Comparison of ENCODE assay signal across 8 cellular contexts in the genomic region with DNA sequence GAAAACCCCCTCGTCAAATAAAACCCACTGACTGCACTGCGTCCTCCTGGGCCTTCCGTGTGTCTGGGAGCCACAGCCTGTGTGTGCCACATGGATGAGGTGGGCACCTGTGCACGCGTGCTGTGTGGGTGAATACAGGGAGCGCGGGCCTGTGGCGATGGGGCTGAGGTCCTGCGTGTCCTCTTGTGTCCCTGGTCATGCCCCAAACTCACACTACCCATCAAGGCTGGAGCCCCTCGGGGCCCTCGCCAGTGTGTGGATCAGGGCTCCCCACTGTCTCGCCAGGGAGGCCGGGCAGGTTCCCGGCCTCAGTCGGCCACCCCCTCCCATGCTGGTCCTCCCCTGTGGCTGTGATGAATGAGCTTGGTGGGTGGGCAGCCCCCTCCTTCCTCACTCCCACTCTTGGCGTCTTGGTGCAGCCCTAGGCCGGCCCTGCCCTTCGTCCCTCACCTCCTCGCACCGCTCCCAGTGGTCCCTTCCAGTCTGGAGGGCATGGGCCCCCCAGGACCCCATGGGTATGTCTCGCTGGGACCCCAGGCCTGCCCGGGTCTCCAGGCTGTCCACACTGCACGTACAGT. TPM values are rescaled to one million over a fixed set of nuclear protein-coding genes. Genes with fewer than 3 reads are reported as not detected.
A peak's percentile ranks its signal among the peaks of the same experiment; 100 is the strongest.
DNase-seq lines count a peak whose midpoint lies in the region; TF ChIP-seq lines count a peak whose summit lies in the region.

No MANE protein-coding gene starts in this region.

- peak overlapping the region; percentile 27 to 75 (median 64); a peak in 17 of 22 replicates for H3K9ac ChIP-seq in BLaER1 treated with 17β-estradiol and CSF1 and Interleukin-3, amounts not matched to agents 10 nM and 100 nM
- no peak overlapping the region for H3K9ac ChIP-seq in neural progenitor cell

- no peaks in the 10 kb centered on the region for H3K79me2 ChIP-seq in neural progenitor cell (ENCODE audit: low read depth)

- peaks cover 55 to 77% (median 63%) of the 10 kb centered on the region in 11 experiments for H3K27me3 ChIP-seq in BLaER1 treated with 17β-estradiol and CSF1 and Interleukin-3, amounts not matched to agents 10 nM and 100 nM
- H3K27me3 ChIP-seq in dorsolateral prefrontal cortex (peaks cover 0 to 70% (median 38%) of the 10 kb centered on the region in 45 donors), neural progenitor cell (peaks cover 55% of the 10 kb centered on the region)

- intact Hi-C loops in dorsolateral prefrontal cortex (cut with DNase I), result no loop called here

- peak overlapping the region; percentile 79 to 100 (median 100) for H3K4me2 ChIP-seq in BLaER1 treated with 17β-estradiol and CSF1 and Interleukin-3, amounts not matched to agents 10 nM and 100 nM
- H3K4me2 ChIP-seq in neural progenitor cell, result peak overlapping the region; percentile 80

- H3K27ac ChIP-seq in BLaER1 treated with 17β-estradiol and CSF1 and Interleukin-3, amounts not matched to agents 10 nM and 100 nM, result peak overlapping the region in 4 of 11 experiments; percentile 10 to 48 (median 31); a peak in 3 of 22 replicates
- peak overlapping the region in 15 of 59 donors; percentile 5 to 80 (median 35) for H3K27ac ChIP-seq in dorsolateral prefrontal cortex
- no peak overlapping the region for H3K27ac ChIP-seq in neural progenitor cell

- peaks cover 9 to 11% (median 10%) of the 10 kb centered on the region in 11 experiments; a peak in 20 of 22 replicates for H3K36me3 ChIP-seq in BLaER1 treated with 17β-estradiol and CSF1 and Interleukin-3, amounts not matched to agents 10 nM and 100 nM
- no peaks in the 10 kb centered on the region for H3K36me3 ChIP-seq in neural progenitor cell

- H3K9me3 ChIP-seq in BLaER1 treated with 17β-estradiol and CSF1 and Interleukin-3, amounts not matched to agents 10 nM and 100 nM (replicated peaks in 1 of 11), result no peaks in the 10 kb centered on the region
- H3K9me3 ChIP-seq in neural progenitor cell (ENCODE audit: low read depth), result no peaks in the 10 kb centered on the region

- peaks cover 40% of the 10 kb centered on the region for H3K4me1 Mint-ChIP-seq in neural progenitor cell

- H3K4me3 Mint-ChIP-seq in neural progenitor cell, result peak overlapping the region; percentile 81

- H4K20me1 ChIP-seq in BLaER1 treated with 17β-estradiol and CSF1 and Interleukin-3, amounts not matched to agents 10 nM and 100 nM, result peaks cover 26 to 93% (median 88%) of the 10 kb centered on the region in 11 experiments
- H4K20me1 ChIP-seq in neural progenitor cell (ENCODE audit: low read depth), result peaks cover 68% of the 10 kb centered on the region

- H3K9me3 Mint-ChIP-seq in neural progenitor cell, result no peaks in the 10 kb centered on the region

- H3F3A ChIP-seq in neural progenitor cell (ENCODE audit: low read depth), result peaks cover 52% of the 10 kb centered on the region

- H3K27me3 Mint-ChIP-seq in neural progenitor cell (ENCODE audit: insufficient read depth, low read depth), result peaks cover 32% of the 10 kb centered on the region

- H2AFZ ChIP-seq in neural progenitor cell (replicated peaks), result peak overlapping the region; percentile 30

- no peaks in the 10 kb centered on the region for H3K36me3 Mint-ChIP-seq in neural progenitor cell

- peak overlapping the region; percentile 33 for H3K27ac Mint-ChIP-seq in neural progenitor cell

- no peak for DNase-seq in Jurkat, Clone E6-1 (ENCODE audit: low read depth, low spot score)
- DNase-seq in dorsolateral prefrontal cortex (no peak), neural progenitor cell (ENCODE audit: low spot score) (no peak), mucosa of gallbladder (ENCODE audit: low spot score) (no peak), NCI-H187 (lab: John Stamatoyannopoulos, UW) (no peak), NK-92 (lab: John Stamatoyannopoulos, UW; ENCODE audit: unreplicated experiment) (no peak), cerebellar cortex (ENCODE audit: low spot score) (no peak)

- H3K4me3 ChIP-seq in BLaER1 treated with 17β-estradiol and CSF1 and Interleukin-3, amounts not matched to agents 10 nM and 100 nM, result peak overlapping the region; percentile 48 to 86 (median 74)
- H3K4me3 ChIP-seq in Jurkat, Clone E6-1 (ENCODE audit: low read length), result peak overlapping the region; percentile 45
- H3K4me3 ChIP-seq in dorsolateral prefrontal cortex, result peak overlapping the region in 54 of 59 donors; percentile 26 to 78 (median 62)
- H3K4me3 ChIP-seq in neural progenitor cell, result peak overlapping the region; percentile 87

- peaks cover 74 to 83% (median 77%) of the 10 kb centered on the region in 10 experiments for H3K4me1 ChIP-seq in BLaER1 treated with 17β-estradiol and CSF1 and Interleukin-3, amounts not matched to agents 10 nM and 100 nM
- peaks cover 50% of the 10 kb centered on the region for H3K4me1 ChIP-seq in neural progenitor cell

- no peak for TF ChIP-seq CTCF in dorsolateral prefrontal cortex (IDR thresholded peaks at IDR 0.05 in 54 of 56, conservative IDR thresholded peaks at IDR 0.05 in 2 of 56; ENCODE audit: low read depth in 1 of 56, partially characterized antibody in 56 of 56)
- TF ChIP-seq CTCF in neural progenitor cell (IDR thresholded peaks at IDR 0.05), result no peak

RNA-seq across cellular contexts. Expression of gene CD151, which starts 0.7 kb away (rescaled TPM):
- 42.3 TPM for polyA plus RNA-seq in Jurkat, Clone E6-1 (2012; ENCODE audit: insufficient read depth, insufficient read length)
- total RNA-seq in dorsolateral prefrontal cortex, result 100 to 1,000 TPM in 1 of 120 experiments, 10 to 100 TPM in 119; 20.0 to 110 (median 44.8) TPM
- total RNA-seq in neural progenitor cell (ENCODE audit: low replicate concordance), result 37.4 and 82.2 TPM in 2 replicates
- 442 TPM for total RNA-seq in mucosa of gallbladder

RNA-seq across cellular contexts. Expression of gene CRACR2B, which starts 4.3 kb away (rescaled TPM):
- polyA plus RNA-seq in Jurkat, Clone E6-1 (2012; ENCODE audit: insufficient read depth, insufficient read length), result 6.5 TPM
- total RNA-seq in dorsolateral prefrontal cortex (1 to 10 TPM in 114 of 120 experiments, under 1 TPM in 6; 0.59 to 7.9 (median 2.4) TPM), neural progenitor cell (ENCODE audit: low replicate concordance) (3.9 and 11.6 TPM in 2 replicates), mucosa of gallbladder (40.5 TPM)

RNA-seq across cellular contexts. Expression of gene POLR2L, which starts 10.3 kb away (rescaled TPM):
- 199 TPM for polyA plus RNA-seq in Jurkat, Clone E6-1 (2012; ENCODE audit: insufficient read depth, insufficient read length)
- total RNA-seq in dorsolateral prefrontal cortex (10 to 100 TPM; 37.4 to 86.4 (median 53.8) TPM), neural progenitor cell (ENCODE audit: low replicate concordance) (12.9 and 27.5 TPM in 2 replicates), mucosa of gallbladder (108 TPM)

RNA-seq across cellular contexts. Expression of gene TSPAN4, which starts 10.6 kb away (rescaled TPM):
- polyA plus RNA-seq in Jurkat, Clone E6-1 (2012; ENCODE audit: insufficient read depth, insufficient read length), result 15.9 TPM
- total RNA-seq in dorsolateral prefrontal cortex (10 to 100 TPM in 76 of 120 experiments, 1 to 10 TPM in 44; 5.9 to 25.0 (median 10.9) TPM), neural progenitor cell (ENCODE audit: low replicate concordance) (19.6 and 58.2 TPM in 2 replicates), mucosa of gallbladder (34.6 TPM)

RNA-seq across cellular contexts. Expression of gene PNPLA2, which starts 13.3 kb away (rescaled TPM):
- polyA plus RNA-seq in Jurkat, Clone E6-1 (2012; ENCODE audit: insufficient read depth, insufficient read length), result 62.6 TPM
- 100 to 1,000 TPM in 4 of 120 experiments, 10 to 100 TPM in 116; 45.8 to 113 (median 69.3) TPM for total RNA-seq in dorsolateral prefrontal cortex
- 2.6 and 20.9 TPM in 2 replicates for total RNA-seq in neural progenitor cell (ENCODE audit: low replicate concordance)
- total RNA-seq in mucosa of gallbladder, result 159 TPM
